ENCODE assay signal across 27 cellular contexts in the genomic region with DNA sequence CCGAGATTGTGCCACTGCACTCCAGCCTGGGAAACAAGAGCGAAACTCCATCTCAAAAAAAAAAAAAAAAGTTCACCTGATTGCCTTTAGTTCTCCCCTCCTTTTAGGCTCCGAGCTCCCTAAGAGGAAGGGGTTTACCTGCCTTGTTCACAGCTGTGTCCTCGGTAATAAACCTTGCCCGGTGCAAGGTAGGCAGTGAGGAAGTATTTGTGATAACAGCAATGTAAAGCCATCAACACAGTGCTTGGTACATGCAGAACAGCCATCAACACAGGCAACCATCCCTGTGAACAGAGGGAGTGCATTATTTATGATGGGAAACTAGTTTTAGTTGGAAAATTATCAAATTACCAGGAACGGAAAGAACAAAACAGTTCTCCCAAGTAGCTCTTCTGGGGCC. TPM values are rescaled to one million over a fixed set of nuclear protein-coding genes. Genes with fewer than 3 reads are reported as not detected.
"Had no signal": no experiment of that assay in that cellular context is flagged by ENCODE, and none has a peak within 500 bp of the region (broad histone marks: within the 10 kb centered on the region; RNA-seq: fewer than 3 reads in every experiment).

No MANE protein-coding gene starts in this region.

- H3K4me3 Mint-ChIP-seq: activated CD8-positive, alpha-beta T cell treated with anti-CD3 and anti-CD28 coated beads, Interleukin-2, amount 10 ng/mL, durations not matched to agents 7 days and 5 days; activated naive CD4-positive, alpha-beta T cell treated with anti-CD3 and anti-CD28 coated beads for 36 hours; activated naive CD8-positive, alpha-beta T cell; activated T-cell treated with anti-CD3 and anti-CD28 coated beads, Interleukin-2, amount 50 U/mL, for 4 hours; brain; central memory CD8-positive, alpha-beta T cell; T-helper 1 cell treated with Interleukin-12 subunit alpha and Interleukin-12 subunit beta and Interleukin-4 antibody, amounts not matched to agents 30 μg/mL and 1 μg/mL, for 36 hours had no signal

- ATAC-seq: activated CD4-positive, CD25-positive, alpha-beta regulatory T cell treated with anti-CD3 and anti-CD28 coated beads, Interleukin-2, amount 50 U/mL, for 24 hours; activated CD8-positive, alpha-beta T cell treated with anti-CD3 and anti-CD28 coated beads, Interleukin-2, amount 10 ng/mL, durations not matched to agents 7 days and 5 days; activated T-cell treated with anti-CD3 and anti-CD28 coated beads, Interleukin-2, amount 50 U/mL, for 4 hours; K562; PC-3; SK-N-SH treated with all-trans-retinoic acid at 6 μM for 48 hours had no signal

- H3K9me3 Mint-ChIP-seq: brain; central memory CD8-positive, alpha-beta T cell; T-helper 1 cell treated with Interleukin-12 subunit alpha and Interleukin-12 subunit beta and Interleukin-4 antibody, amounts not matched to agents 30 μg/mL and 1 μg/mL, for 36 hours had no signal

- H3K4me1 Mint-ChIP-seq: central memory CD8-positive, alpha-beta T cell had no signal

- H3K36me3 ChIP-seq: SJSA1 had no signal

- H3K36me3 Mint-ChIP-seq: activated naive CD8-positive, alpha-beta T cell; brain had no signal

- DNase-seq: activated CD4-positive, alpha-beta T cell treated with anti-CD3 and anti-CD28 coated beads for 4 hours; activated CD4-positive, alpha-beta T cell treated with anti-CD3 and anti-CD28 coated beads, Interleukin-2, amount 50 U/mL, for 4 hours; activated effector memory CD4-positive, alpha-beta T cell treated with anti-CD3 and anti-CD28 coated beads, Interleukin-2, amount 50 U/mL, for 16 hours; activated naive CD4-positive, alpha-beta T cell treated with anti-CD3 and anti-CD28 coated beads for 36 hours; activated T-cell treated with anti-CD3 and anti-CD28 coated beads, Interleukin-2, amount 50 U/mL, for 4 hours; amygdala; Kasumi-1; NCI-H1092; NCI-H1417; NCI-H1930; NCI-H2171; NCI-H226; NCI-H526; NK-92 treated with Interleukin-12 subunit alpha and Interleukin-12 subunit beta, amount 100 ng/mL, for 24 hours; PC-3; SHP77 had no signal

- H3K4me3 ChIP-seq: K562, SJSA1 had no signal

- H3K27ac Mint-ChIP-seq: activated CD8-positive, alpha-beta T cell treated with anti-CD3 and anti-CD28 coated beads, Interleukin-2, amount 10 ng/mL, durations not matched to agents 7 days and 5 days; activated naive CD4-positive, alpha-beta T cell treated with anti-CD3 and anti-CD28 coated beads for 36 hours; activated naive CD8-positive, alpha-beta T cell; T-helper 1 cell treated with Interleukin-12 subunit alpha and Interleukin-12 subunit beta and Interleukin-4 antibody, amounts not matched to agents 30 μg/mL and 1 μg/mL, for 36 hours had no signal

- H3K27ac ChIP-seq: SJSA1 had no signal

- H3K4me1 ChIP-seq: SJSA1 had no signal

- H3K9me3 ChIP-seq: SJSA1 had no signal

RNA-seq across cellular contexts. Expression of a gene that starts 1.8 kb away (rescaled TPM):
- total RNA-seq: activated CD8-positive, alpha-beta T cell treated with anti-CD3 and anti-CD28 coated beads, Interleukin-2, amount 10 ng/mL, durations not matched to agents 7 days and 5 days; activated naive CD4-positive, alpha-beta T cell treated with anti-CD3 and anti-CD28 coated beads for 36 hours; activated T-cell treated with anti-CD3 and anti-CD28 coated beads, Interleukin-2, amount 50 U/mL, for 4 hours; astrocyte; K562; NCI-H460; PC-3; SJSA1 had no signal
